In genomic region chr22:22798232-22798616, GRCh38 we compare ENCODE assay signal across 22 cellular contexts.
DNase-seq lines count a peak whose midpoint lies in the region; ATAC-seq, FAIRE-seq and TF ChIP-seq lines count a peak whose summit lies in the region.
"Had no signal": no experiment of that assay in that cellular context is flagged by ENCODE, and none has a peak within 500 bp of the region (broad histone marks: within the 10 kb centered on the region; RNA-seq: fewer than 3 reads in every experiment).

No MANE protein-coding gene starts in this region.

- no peak overlapping the region for H3K9ac ChIP-seq in BLaER1 treated with 17β-estradiol and CSF1 and Interleukin-3, amounts not matched to agents 10 nM and 100 nM

- no peak overlapping the region for H3K4me3 ChIP-seq in BLaER1 treated with 17β-estradiol and CSF1 and Interleukin-3, amounts not matched to agents 10 nM and 100 nM
- H3K4me3 ChIP-seq in CD8-positive, alpha-beta T cell (ENCODE audit: low read depth, low read length) = no peak overlapping the region
- no peak overlapping the region for H3K4me3 ChIP-seq in bronchial epithelial cell (ENCODE audit: low read depth, low read length)

- H3K9me3 ChIP-seq in BLaER1 treated with 17β-estradiol and CSF1 and Interleukin-3, amounts not matched to agents 10 nM and 100 nM (replicated peaks in 1 of 11) = peaks cover 0 to 30% (median 16%) of the 10 kb centered on the region in 11 experiments; a peak in 15 of 22 replicates
- H3K9me3 ChIP-seq in CD8-positive, alpha-beta T cell (ENCODE audit: low read length) = no peaks in the 10 kb centered on the region
- H3K9me3 ChIP-seq: BE2C had no signal

- CTCF ChIA-PET in CD8-positive, alpha-beta T cell (lab: Charles Lee) = interaction anchor here (0.8 to 9.4 kb wide), 9 partner anchors 10 to 157 kb away, joined by 3 to 149 read pairs (median 8); no protein-coding TSS in a partner anchor

- H3K36me3 Mint-ChIP-seq in CD8-positive, alpha-beta T cell = no peaks in the 10 kb centered on the region
- no peaks in the 10 kb centered on the region for H3K36me3 Mint-ChIP-seq in naive B cell
- H3K36me3 Mint-ChIP-seq: CD4-positive, CD25-positive, alpha-beta regulatory T cell had no signal

- no peak for TF ChIP-seq CTCF in CD8-positive, alpha-beta T cell (IDR thresholded peaks at IDR 0.05)
- TF ChIP-seq CTCF in bronchial epithelial cell (IDR thresholded peaks at IDR 0.05; ENCODE audit: insufficient read depth, low read length, severe bottlenecking) = no peak

- H3K9me3 Mint-ChIP-seq in CD8-positive, alpha-beta T cell = no peaks in the 10 kb centered on the region
- peaks cover 0 to 10% (median 0%) of the 10 kb centered on the region in 7 donors for H3K9me3 Mint-ChIP-seq in naive B cell
- H3K9me3 Mint-ChIP-seq: IgD-negative memory B cell had no signal

- no peaks in the 10 kb centered on the region for H4K20me1 ChIP-seq in BLaER1 treated with 17β-estradiol and CSF1 and Interleukin-3, amounts not matched to agents 10 nM and 100 nM

- no peaks in the 10 kb centered on the region for H3K36me3 ChIP-seq in BLaER1 treated with 17β-estradiol and CSF1 and Interleukin-3, amounts not matched to agents 10 nM and 100 nM
- no peaks in the 10 kb centered on the region for H3K36me3 ChIP-seq in CD8-positive, alpha-beta T cell (ENCODE audit: insufficient read depth, low read length)
- no peaks in the 10 kb centered on the region for H3K36me3 ChIP-seq in bronchial epithelial cell (ENCODE audit: control insufficient read depth, insufficient read depth, low read length)
- H3K36me3 ChIP-seq: BE2C had no signal

- no peak overlapping the region for H3K27ac ChIP-seq in BLaER1 treated with 17β-estradiol and CSF1 and Interleukin-3, amounts not matched to agents 10 nM and 100 nM
- H3K27ac ChIP-seq in CD8-positive, alpha-beta T cell (ENCODE audit: low read depth, low read length) = no peak overlapping the region
- H3K27ac ChIP-seq: HL-60, RWPE1 had no signal

- H3K4me2 ChIP-seq in BLaER1 treated with 17β-estradiol and CSF1 and Interleukin-3, amounts not matched to agents 10 nM and 100 nM = peak overlapping the region in 8 of 11 experiments; percentile 35 to 65 (median 49); a peak in 13 of 22 replicates

- intact Hi-C loops in CD8-positive, alpha-beta T cell (cut with DNase I, micrococcal nuclease) = no loop called here

- peaks cover 0 to 44% (median 27%) of the 10 kb centered on the region in 10 experiments; a peak in 15 of 20 replicates for H3K4me1 ChIP-seq in BLaER1 treated with 17β-estradiol and CSF1 and Interleukin-3, amounts not matched to agents 10 nM and 100 nM
- H3K4me1 ChIP-seq in CD8-positive, alpha-beta T cell (ENCODE audit: insufficient read depth, low read length) = no peaks in the 10 kb centered on the region
- H3K4me1 ChIP-seq: BE2C had no signal

- no peaks in the 10 kb centered on the region for H3K27me3 ChIP-seq in BLaER1 treated with 17β-estradiol and CSF1 and Interleukin-3, amounts not matched to agents 10 nM and 100 nM
- H3K27me3 ChIP-seq in CD8-positive, alpha-beta T cell (ENCODE audit: insufficient read depth, low read length) = no peaks in the 10 kb centered on the region
- no peaks in the 10 kb centered on the region for H3K27me3 ChIP-seq in bronchial epithelial cell (ENCODE audit: control insufficient read depth, insufficient read depth, low read length)

- peaks cover 27% of the 10 kb centered on the region for H3K4me1 Mint-ChIP-seq in CD8-positive, alpha-beta T cell (ENCODE audit: low read depth)
- H3K4me1 Mint-ChIP-seq in naive B cell = peaks cover 9 to 28% (median 11%) of the 10 kb centered on the region in 3 donors

- POLR2A ChIA-PET in CD8-positive, alpha-beta T cell (lab: Charles Lee) = interaction anchor here (0.8 to 1.4 kb wide), 4 partner anchors 9 to 86 kb away, joined by 3 to 4 read pairs (median 3); no protein-coding TSS in a partner anchor

- no peaks in the 10 kb centered on the region for H3K27me3 Mint-ChIP-seq in CD8-positive, alpha-beta T cell (ENCODE audit: low read depth)
- peaks cover 0 to 12% (median 0%) of the 10 kb centered on the region in 3 donors for H3K27me3 Mint-ChIP-seq in naive B cell
- H3K27me3 Mint-ChIP-seq: CD4-positive, CD25-positive, alpha-beta regulatory T cell had no signal

- FAIRE-seq in bronchial epithelial cell (lab: Jason Lieb, UNC) = no peak

- no peak for DNase-seq in CD8-positive, alpha-beta T cell
- DNase-seq in bronchial epithelial cell (ENCODE audit: low read depth) (peak; percentile 29), naive B cell (no peak), iPS-NIHi7 (ENCODE audit: extremely low spot score) (no peak), NCI-H1092 (lab: John Stamatoyannopoulos, UW) (no peak), DMS53 (lab: John Stamatoyannopoulos, UW) (no peak)
- DNase-seq: BE2C; CD4-positive, CD25-positive, alpha-beta regulatory T cell; DMS153; NCI-H1048; NCI-H1417 treated with DMSO at 0.1 percent for 48 hours; NCI-H1694 treated with DMSO at 0.1 percent for 48 hours; NCI-H2081; NCI-H524 treated with DMSO at 0.1 percent for 48 hours; NCI-H774; NK-92 treated with Interleukin-12 subunit alpha and Interleukin-12 subunit beta, amount 100 ng/mL, for 24 hours; SHP77 treated with DMSO at 0.1 percent for 48 hours had no signal

- H3K27ac Mint-ChIP-seq in CD8-positive, alpha-beta T cell = peak overlapping the region; percentile 45
- peak overlapping the region in 5 of 6 donors; percentile 13 to 80 (median 47) for H3K27ac Mint-ChIP-seq in naive B cell

- no peak for ATAC-seq in CD8-positive, alpha-beta T cell
- peak; percentile 18 to 47 for ATAC-seq in naive B cell (ENCODE audit: low read depth in 2 of 2)
- ATAC-seq: HCT116 had no signal

- no peak overlapping the region for H3K4me3 Mint-ChIP-seq in CD8-positive, alpha-beta T cell
- peak overlapping the region in 1 of 8 donors; percentile 16 for H3K4me3 Mint-ChIP-seq in naive B cell
- H3K4me3 Mint-ChIP-seq: CD4-positive, CD25-positive, alpha-beta regulatory T cell had no signal
